Comparison of ENCODE assay signal across 9 cellular contexts in the genomic region with DNA sequence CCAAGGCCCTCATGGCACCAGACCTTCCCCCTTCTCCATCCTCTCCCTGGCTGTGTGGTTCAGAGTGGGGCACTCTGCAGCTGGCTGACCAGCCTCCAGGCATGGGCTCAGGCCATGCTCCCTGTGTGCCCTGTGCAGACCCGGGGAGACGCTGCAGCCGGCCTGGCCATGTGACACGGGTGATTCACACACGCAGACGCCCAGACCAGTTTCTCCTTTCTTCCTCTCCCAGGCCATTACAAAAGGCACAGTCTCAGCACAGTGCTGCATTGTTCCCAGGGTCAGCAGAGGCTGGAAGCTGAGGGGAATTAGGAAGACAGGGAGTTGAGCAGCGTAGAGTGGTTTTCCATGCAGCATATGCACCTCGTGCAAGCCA.
DNase-seq lines count a peak whose midpoint lies in the region; ATAC-seq, FAIRE-seq and TF ChIP-seq lines count a peak whose summit lies in the region.
"Had no signal": no experiment of that assay in that cellular context is flagged by ENCODE, and none has a peak within 500 bp of the region (broad histone marks: within the 10 kb centered on the region; RNA-seq: fewer than 3 reads in every experiment).

No MANE protein-coding gene starts in this region.

- TF ChIP-seq CTCF in mammary epithelial cell (conservative IDR thresholded peaks at IDR 0.05 in 1 of 2, IDR thresholded peaks at IDR 0.05 in 1 of 2; ENCODE audit: extremely low read depth in 1 of 2, insufficient read depth in 1 of 2, low read depth in 1 of 2, low read length in 2 of 2) (no peak), kidney (IDR thresholded peaks at IDR 0.05; ENCODE audit: borderline replicate concordance, extremely low read depth, insufficient read depth) (no peak), retinal pigment epithelial cell (conservative IDR thresholded peaks at IDR 0.05; ENCODE audit: low read depth, low read length) (no peak)

- 6% methylated on average over 8 of the region's 8 CpGs for whole genome bisulfite sequencing in mammary epithelial cell (ENCODE audit: low coverage, missing lambda C conversion rate)

- peak overlapping the region; percentile 64 for H2AFZ ChIP-seq in mammary epithelial cell (ENCODE audit: low read depth, low read length)

- peak overlapping the region; percentile 51 for H3K4me2 ChIP-seq in mammary epithelial cell (ENCODE audit: insufficient read depth, low read depth, low read length)

- FAIRE-seq in kidney (lab: Jason Lieb, UNC): no peak

- no peaks in the 10 kb centered on the region for H3K27me3 ChIP-seq in mammary epithelial cell (ENCODE audit: insufficient read depth, low read length)

- intact Hi-C loops in mammary epithelial cell (cut with micrococcal nuclease) (loop anchor here (5.0 kb wide), 2 partner anchors 437 to 572 kb away; no protein-coding TSS in a partner anchor), kidney (cut with DNase I) (loop anchor here (5.0 kb wide), 1 partner anchor 1032 kb away; no protein-coding TSS in a partner anchor)

- H3K9ac ChIP-seq in mammary epithelial cell (ENCODE audit: insufficient read depth, low read length) (no peak overlapping the region), kidney (ENCODE audit: low read length in 2 of 2) (no peak overlapping the region)

- BruUV-seq in mammary epithelial cell (replicated peaks; lab: Mats Ljungman, UMichigan): no TSS peak

- DNase-seq in G401 (ENCODE audit: low spot score) (peak; percentile 27), mammary epithelial cell (peak; percentile 87), kidney (peak; percentile 91), retinal pigment epithelial cell (ENCODE audit: low read depth) (peak; percentile 79), NCI-H2227 (lab: John Stamatoyannopoulos, UW; ENCODE audit: unreplicated experiment) (no peak), NCI-H1694 treated with DMSO at 0.1 percent for 48 hours (lab: John Stamatoyannopoulos, UW) (no peak)
- DNase-seq in effector CD8-positive, alpha-beta T cell (lab: John Stamatoyannopoulos, UW): no peak
- DNase-seq: DND-41 had no signal

- in situ Hi-C loops in G401 (cut with HindIII; ENCODE audit: low sequenced_read_pairs) (no loop called here), mammary epithelial cell (cut with MboI; ENCODE audit: low sequenced_read_pairs in 2 of 2) (loop anchor here (5.0 to 25.0 kb wide), 6 partner anchors 199 to 1202 kb away; a partner anchor contains a TSS)

- no peak overlapping the region for H3K4me3 ChIP-seq in mammary epithelial cell (replicated peaks in 1 of 3; ENCODE audit: insufficient read depth in 1 of 3, low read depth in 2 of 3, low read length in 3 of 3)
- no peak overlapping the region for H3K4me3 ChIP-seq in kidney (ENCODE audit: low read length in 2 of 2)
- H3K4me3 ChIP-seq in retinal pigment epithelial cell (ENCODE audit: low read length): no peak overlapping the region

- H3K36me3 ChIP-seq in mammary epithelial cell (ENCODE audit: insufficient read depth, low read length) (no peaks in the 10 kb centered on the region), kidney (ENCODE audit: control insufficient read depth in 1 of 2, insufficient read depth in 2 of 2, low read length in 2 of 2) (no peaks in the 10 kb centered on the region)

- no peaks in the 10 kb centered on the region for H3K79me2 ChIP-seq in mammary epithelial cell (ENCODE audit: insufficient read depth, low read length)

- H4K20me1 ChIP-seq in mammary epithelial cell (ENCODE audit: insufficient read depth, low read length): no peaks in the 10 kb centered on the region

- dilution Hi-C loops in mammary epithelial cell (cut with HindIII; ENCODE audit: low sequenced_read_pairs): loop anchor here (10.0 to 25.0 kb wide), 2 partner anchors 61 to 1027 kb away; a partner anchor contains a TSS

- no peak for ATAC-seq in HG02588 (IDR thresholded peaks at IDR 0.05; ENCODE audit: unreplicated experiment)

- H3K27ac ChIP-seq in mammary epithelial cell (ENCODE audit: insufficient read depth, low read depth, low read length) (peak overlapping the region; percentile 7), kidney (ENCODE audit: low read depth in 2 of 2, low read length in 2 of 2) (no peak overlapping the region)

- CTCF ChIA-PET in mammary epithelial cell (lab: Charles Lee; ENCODE audit: low non-redundant PET): no interaction called here

- peaks cover 26% of the 10 kb centered on the region for H3K4me1 ChIP-seq in mammary epithelial cell (ENCODE audit: insufficient read depth, low read length)
- H3K4me1 ChIP-seq in kidney (ENCODE audit: control insufficient read depth in 1 of 2, insufficient read depth in 1 of 2, low read depth in 1 of 2, low read length in 2 of 2): peaks cover 4 to 8% of the 10 kb centered on the region in 2 donors

- H3K9me3 ChIP-seq in mammary epithelial cell (replicated peaks; ENCODE audit: insufficient read depth, low read length) (no peaks in the 10 kb centered on the region), kidney (ENCODE audit: control insufficient read depth in 1 of 2, low read length in 2 of 2) (no peaks in the 10 kb centered on the region)

Comparison
In these comparisons a context has a peak if more than half of its experiments do, and no peak if none do; other contexts are left out.
1. DNase-seq: peak in G401 (single experiment), mammary epithelial cell (single experiment), kidney (single experiment) and retinal pigment epithelial cell (single experiment); none in NCI-H2227 (single experiment), NCI-H1694 treated with DMSO at 0.1 percent for 48 hours (single experiment) and effector CD8-positive, alpha-beta T cell (single experiment).